8 cellular contexts compared by ENCODE assay signal in the genomic region with DNA sequence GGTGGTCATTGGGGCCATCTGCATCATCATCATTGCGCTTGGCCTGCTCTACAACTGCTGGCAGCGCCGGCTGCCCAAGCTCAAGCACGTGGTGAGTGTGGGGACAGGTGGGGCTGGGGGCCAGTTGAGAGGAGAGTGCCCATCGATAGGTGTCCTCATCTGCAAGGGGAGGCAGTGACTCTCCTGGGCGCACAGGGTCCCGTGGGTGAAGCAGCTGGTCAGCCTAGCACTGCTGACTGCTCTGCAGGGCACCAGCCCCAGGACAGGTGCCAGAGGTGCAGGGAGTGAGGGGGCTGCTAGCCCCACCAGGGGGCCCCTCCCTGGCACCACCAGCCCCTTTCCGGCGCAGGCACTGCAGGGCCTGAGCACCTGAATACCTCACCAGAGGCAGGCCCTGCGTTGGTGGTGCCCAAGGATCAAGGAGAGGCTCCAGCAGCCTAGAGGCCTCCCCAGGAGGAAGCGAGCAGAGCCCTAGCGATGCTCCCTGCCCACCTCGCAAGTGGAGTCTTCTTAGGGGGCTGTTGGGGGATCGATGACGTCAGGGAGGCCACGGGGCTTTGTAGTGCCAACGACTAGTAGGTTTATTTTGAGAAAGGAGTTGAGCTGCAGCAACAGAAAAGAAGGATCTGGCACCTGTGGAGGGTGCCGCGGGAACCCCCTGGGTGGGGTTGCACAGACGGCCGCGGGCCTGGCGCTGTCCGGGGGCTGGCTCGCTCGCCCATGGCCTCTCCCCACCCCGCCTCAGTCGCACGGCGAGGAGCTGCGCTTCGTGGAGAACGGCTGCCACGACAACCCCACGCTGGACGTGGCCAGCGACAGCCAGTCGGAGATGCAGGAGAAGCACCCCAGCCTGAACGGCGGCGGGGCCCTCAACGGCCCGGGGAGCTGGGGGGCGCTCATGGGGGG. TPM values are rescaled to one million over a fixed set of nuclear protein-coding genes. Genes with fewer than 3 reads are reported as not detected.
DNase-seq lines count a peak whose midpoint lies in the region; ATAC-seq, FAIRE-seq and TF ChIP-seq lines count a peak whose summit lies in the region.

No MANE protein-coding gene starts in this region.

- TF ChIP-seq POLR2A in endothelial cell of umbilical vein (IDR thresholded peaks at IDR 0.05; ENCODE audit: low read depth, low read length) = no peak

- dilution Hi-C loops in endothelial cell of umbilical vein (cut with MboI; ENCODE audit: extremely low pct_ligation_motif_present, low sequenced_read_pairs) = no loop called here

- peak overlapping the region; percentile 99 for H3K27ac Mint-ChIP-seq in activated CD4-positive, alpha-beta T cell treated with anti-CD3 and anti-CD28 coated beads, Interleukin-2, amount 10 ng/mL, durations not matched to agents 7 days and 5 days
- peak overlapping the region; percentile 90 to 99 (median 96) for H3K27ac Mint-ChIP-seq in naive B cell

- no peaks in the 10 kb centered on the region for H3K9me1 ChIP-seq in endothelial cell of umbilical vein (replicated peaks; ENCODE audit: control insufficient read depth, extremely low read depth, insufficient read depth, low read length)

- peaks cover 19% of the 10 kb centered on the region for H3K4me1 Mint-ChIP-seq in activated CD4-positive, alpha-beta T cell treated with anti-CD3 and anti-CD28 coated beads, Interleukin-2, amount 10 ng/mL, durations not matched to agents 7 days and 5 days
- H3K4me1 Mint-ChIP-seq in naive B cell = peaks cover 15 to 46% (median 43%) of the 10 kb centered on the region in 3 donors

- H3K4me3 Mint-ChIP-seq in activated CD4-positive, alpha-beta T cell treated with anti-CD3 and anti-CD28 coated beads, Interleukin-2, amount 10 ng/mL, durations not matched to agents 7 days and 5 days = peak overlapping the region; percentile 84
- peak overlapping the region; percentile 86 to 97 (median 92) for H3K4me3 Mint-ChIP-seq in naive B cell

- no peak for TF ChIP-seq CTCF in endothelial cell of umbilical vein (IDR thresholded peaks at IDR 0.05; ENCODE audit: extremely low read depth in 1 of 2, insufficient read depth in 1 of 2, low read depth in 1 of 2, low read length in 2 of 2)

- H3K9me3 Mint-ChIP-seq in activated CD4-positive, alpha-beta T cell treated with anti-CD3 and anti-CD28 coated beads, Interleukin-2, amount 10 ng/mL, durations not matched to agents 7 days and 5 days = no peaks in the 10 kb centered on the region
- H3K9me3 Mint-ChIP-seq in naive B cell = no peaks in the 10 kb centered on the region

- peak overlapping the region; percentile 10 for H3K27ac ChIP-seq in endothelial cell of umbilical vein (ENCODE audit: insufficient read depth, low read depth, low read length)

- ATAC-seq in HG03442 (IDR thresholded peaks at IDR 0.05; ENCODE audit: unreplicated experiment) (peak; percentile 14), naive B cell (ENCODE audit: low read depth in 2 of 2) (peak; percentile 15)

- H3K27me3 ChIP-seq in endothelial cell of umbilical vein (ENCODE audit: control insufficient read depth in 2 of 2, insufficient read depth in 2 of 2, low read length in 2 of 2) = no peaks in the 10 kb centered on the region

- no peaks in the 10 kb centered on the region for H3K9me3 ChIP-seq in endothelial cell of umbilical vein (replicated peaks; ENCODE audit: control insufficient read depth, insufficient read depth, low read length)

- no peaks in the 10 kb centered on the region for H3K79me2 ChIP-seq in endothelial cell of umbilical vein (ENCODE audit: control insufficient read depth, insufficient read depth, low read length)

- intact Hi-C loops in endothelial cell of umbilical vein (cut with micrococcal nuclease) = no loop called here

- H3K4me1 ChIP-seq in endothelial cell of umbilical vein (ENCODE audit: control insufficient read depth, extremely low read depth, insufficient read depth, low read length) = peaks cover 5% of the 10 kb centered on the region

- peak overlapping the region; percentile 36 to 73 (median 50) for H3K4me3 ChIP-seq in endothelial cell of umbilical vein (replicated peaks in 1 of 3; ENCODE audit: insufficient read depth in 1 of 3, low read depth in 1 of 3, low read length in 3 of 3)

- H3K9ac ChIP-seq in endothelial cell of umbilical vein (replicated peaks; ENCODE audit: extremely low read depth, insufficient read depth, low read length) = peak overlapping the region; percentile 56

- FAIRE-seq in GM19239 (lab: Jason Lieb, UNC) = peak; percentile 40
- FAIRE-seq in endothelial cell of umbilical vein (lab: Jason Lieb, UNC) = no peak
- no peak for FAIRE-seq in urothelium cell line (lab: Jason Lieb, UNC)

- H3K36me3 Mint-ChIP-seq in activated CD4-positive, alpha-beta T cell treated with anti-CD3 and anti-CD28 coated beads, Interleukin-2, amount 10 ng/mL, durations not matched to agents 7 days and 5 days (ENCODE audit: low read depth) = no peaks in the 10 kb centered on the region
- peaks cover 0 to 7% of the 10 kb centered on the region in 2 donors for H3K36me3 Mint-ChIP-seq in naive B cell

- no peaks in the 10 kb centered on the region for H3K27me3 Mint-ChIP-seq in activated CD4-positive, alpha-beta T cell treated with anti-CD3 and anti-CD28 coated beads, Interleukin-2, amount 10 ng/mL, durations not matched to agents 7 days and 5 days
- H3K27me3 Mint-ChIP-seq in naive B cell = peaks cover 0 to 8% (median 0%) of the 10 kb centered on the region in 3 donors

- POLR2A ChIA-PET in activated CD4-positive, alpha-beta T cell treated with anti-CD3 and anti-CD28 coated beads, Interleukin-2, amount 10 ng/mL, durations not matched to agents 7 days and 5 days (lab: Charles Lee) = interaction anchor here (0.5 kb wide), 1 partner anchor 108 kb away, joined by 3 read pairs; no protein-coding TSS in a partner anchor
- POLR2A ChIA-PET in endothelial cell of umbilical vein (lab: Charles Lee) = no interaction called here

- no TSS peak for BruUV-seq in endothelial cell of umbilical vein (replicated peaks; lab: Mats Ljungman, UMichigan)

- H4K20me1 ChIP-seq in endothelial cell of umbilical vein (replicated peaks; ENCODE audit: control insufficient read depth, extremely low read depth, insufficient read depth, low read length) = no peaks in the 10 kb centered on the region

- no peaks in the 10 kb centered on the region for H3K36me3 ChIP-seq in endothelial cell of umbilical vein (ENCODE audit: control insufficient read depth in 2 of 2, extremely low read depth in 1 of 2, insufficient read depth in 2 of 2, low read length in 2 of 2)

- H3K4me2 ChIP-seq in endothelial cell of umbilical vein (ENCODE audit: insufficient read depth, low read length) = peak overlapping the region; percentile 61

- peak overlapping the region; percentile 80 for H2AFZ ChIP-seq in endothelial cell of umbilical vein (ENCODE audit: low read depth, low read length)

- DNase-seq in AG08395 (ENCODE audit: low spot score) = peak; percentile 28
- peak; percentile 60 for DNase-seq in GM19239 (ENCODE audit: insufficient read length, low spot score)
- peak; percentile 47 for DNase-seq in activated CD4-positive, alpha-beta T cell treated with anti-CD3 and anti-CD28 coated beads, Interleukin-2, amount 10 ng/mL, durations not matched to agents 7 days and 5 days
- DNase-seq in endothelial cell of umbilical vein (ENCODE audit: low read depth, low spot score) = peak; percentile 7
- peak; percentile 46 for DNase-seq in naive B cell
- peak; percentile 41 for DNase-seq in urothelium cell line (ENCODE audit: low spot score)
- no peak for DNase-seq in NCI-H524 treated with DMSO at 0.1 percent for 48 hours (lab: John Stamatoyannopoulos, UW)

- CTCF ChIA-PET in activated CD4-positive, alpha-beta T cell treated with anti-CD3 and anti-CD28 coated beads, Interleukin-2, amount 10 ng/mL, durations not matched to agents 7 days and 5 days (lab: Charles Lee) = interaction anchor here (0.7 to 0.9 kb wide), 2 partner anchors 8 to 97 kb away, joined by 4 read pairs; no protein-coding TSS in a partner anchor
- CTCF ChIA-PET in endothelial cell of umbilical vein (lab: Charles Lee) = no interaction called here

TF ChIP-seq in endothelial cell of umbilical vein, 7 proteins besides CTCF, POLR2A, EP300 and RAD21 (continues in another document):
- TF ChIP-seq JUN (IDR thresholded peaks at IDR 0.05; ENCODE audit: borderline replicate concordance, insufficient read depth, insufficient read length, low read depth) (no peak), EZH2 (IDR thresholded peaks at IDR 0.05; ENCODE audit: borderline replicate concordance, low read depth, low read length, severe bottlenecking) (no peak), POLR2AphosphoS5 (IDR thresholded peaks at IDR 0.05; ENCODE audit: insufficient read depth, low read depth, low read length) (no peak), GATA2 (IDR thresholded peaks at IDR 0.05; ENCODE audit: insufficient read depth, insufficient read length, low read depth, low read length) (no peak), FOS (IDR thresholded peaks at IDR 0.05; ENCODE audit: borderline replicate concordance, insufficient read depth, low read length) (no peak)

RNA-seq across cellular contexts. Expression of a gene that starts 1.0 kb away (rescaled TPM):
- total RNA-seq in activated CD4-positive, alpha-beta T cell treated with anti-CD3 and anti-CD28 coated beads, Interleukin-2, amount 10 ng/mL, durations not matched to agents 7 days and 5 days = 10 to 100 TPM; 24.3 to 29.5 TPM
- total RNA-seq in endothelial cell of umbilical vein = 14.0 and 15.2 TPM in 2 replicates
- 24.4 and 25.1 TPM in 2 replicates for polyA plus RNA-seq in endothelial cell of umbilical vein
- polyA plus RNA-seq in endothelial cell of umbilical vein (2011; cell fraction: cytosol; rRNA removed) = 11.2 and 14.4 TPM in 2 replicates
- 79.4 and 95.5 TPM in 2 replicates for polyA plus RNA-seq in endothelial cell of umbilical vein (2011; cell fraction: nucleus; rRNA removed)
- polyA plus RNA-seq in endothelial cell of umbilical vein (2012) = 8.3 and 9.9 TPM in 2 replicates
- polyA minus RNA-seq in endothelial cell of umbilical vein = 8.4 and 11.9 TPM in 2 replicates
- 23.7 TPM for polyA minus RNA-seq in endothelial cell of umbilical vein (2011; cell fraction: cytosol; rRNA and poly(A)+ RNA removed)
- 14.9 and 19.1 TPM in 2 replicates for polyA minus RNA-seq in endothelial cell of umbilical vein (2011; cell fraction: nucleus; rRNA and poly(A)+ RNA removed)
- polyA plus RNA-seq in naive B cell (ENCODE audit: low read depth in 6 of 6) = 10 to 100 TPM; 57.4 to 88.4 (median 79.4) TPM

RNA-seq across cellular contexts. Expression of a gene that starts 42.8 kb away (rescaled TPM):
- 1 to 10 TPM; 2.7 to 2.9 TPM for total RNA-seq in activated CD4-positive, alpha-beta T cell treated with anti-CD3 and anti-CD28 coated beads, Interleukin-2, amount 10 ng/mL, durations not matched to agents 7 days and 5 days
- total RNA-seq in endothelial cell of umbilical vein = 5.3 and 6.5 TPM in 2 replicates
- 5.5 and 8.1 TPM in 2 replicates for polyA plus RNA-seq in endothelial cell of umbilical vein
- polyA plus RNA-seq in endothelial cell of umbilical vein (2011; cell fraction: cytosol; rRNA removed) = 4.2 and 5.6 TPM in 2 replicates
- 3.3 and 3.7 TPM in 2 replicates for polyA plus RNA-seq in endothelial cell of umbilical vein (2011; cell fraction: nucleus; rRNA removed)
- polyA plus RNA-seq in endothelial cell of umbilical vein (2012) = 4.0 and 5.8 TPM in 2 replicates
- polyA minus RNA-seq in endothelial cell of umbilical vein = 2.1 and 3.8 TPM in 2 replicates
- polyA minus RNA-seq in endothelial cell of umbilical vein (2011; cell fraction: cytosol; rRNA and poly(A)+ RNA removed) = 23.0 TPM
- 0.82 and 1.4 TPM in 2 replicates for polyA minus RNA-seq in endothelial cell of umbilical vein (2011; cell fraction: nucleus; rRNA and poly(A)+ RNA removed)
- 1 to 10 TPM; 1.8 to 5.8 (median 2.8) TPM for polyA plus RNA-seq in naive B cell (ENCODE audit: low read depth in 6 of 6)
